27 cellular contexts compared by ENCODE assay signal in genomic region chr5:102595332-102595731, GRCh38.
"Had no signal": no experiment of that assay in that cellular context is flagged by ENCODE, and none has a peak within 500 bp of the region (broad histone marks: within the 10 kb centered on the region; RNA-seq: fewer than 3 reads in every experiment).

No MANE protein-coding gene starts in this region.

- H3K4me1 ChIP-seq: Peyer's patch, SJSA1 had no signal

- H3K27ac ChIP-seq: brain microvascular endothelial cell, cardiac muscle cell, Peyer's patch, SJSA1 had no signal

- ATAC-seq: T-helper 17 cell, WTC11 had no signal

- DNase-seq: activated CD4-positive, alpha-beta memory T cell treated with anti-CD3 and anti-CD28 coated beads for 36 hours; activated CD4-positive, alpha-beta T cell treated with anti-CD3 and anti-CD28 coated beads for 1 hour; activated CD4-positive, alpha-beta T cell treated with anti-CD3 and anti-CD28 coated beads, Interleukin-2, amount 10 ng/mL, durations not matched to agents 24 days and 14 days; activated CD8-positive, alpha-beta memory T cell treated with anti-CD3 and anti-CD28 coated beads, Interleukin-2, amount 50 U/mL, for 4 hours; activated effector memory CD4-positive, alpha-beta T cell treated with anti-CD3 and anti-CD28 coated beads, Interleukin-2, amount 50 U/mL, for 16 hours; activated naive CD4-positive, alpha-beta T cell treated with anti-CD3 and anti-CD28 coated beads, Interleukin-2, amount 10 ng/mL, durations not matched to agents 7 days and 5 days; activated naive CD8-positive, alpha-beta T cell treated with anti-CD3 and anti-CD28 coated beads for 36 hours; activated T-cell treated with anti-CD3 and anti-CD28 coated beads, Interleukin-2, amount 50 U/mL, for 72 hours; brain microvascular endothelial cell; Kasumi-1; KBM-7; MG63; NCI-H1105; NCI-H1436; NCI-H1694 treated with DMSO at 0.1 percent for 48 hours; NCI-H2029 treated with DMSO at 0.1 percent for 48 hours; NCI-H345; NCI-H510A treated with DMSO at 0.1 percent for 48 hours; NCI-H69; NK-92 treated with Interleukin-12 subunit alpha and Interleukin-12 subunit beta, amount 100 ng/mL, for 24 hours; Peyer's patch; SHP77; T-helper 17 cell; T-helper 9 cell had no signal

- H3K9me3 Mint-ChIP-seq: activated CD4-positive, alpha-beta T cell treated with anti-CD3 and anti-CD28 coated beads, Interleukin-2, amount 10 ng/mL, durations not matched to agents 24 days and 14 days; activated naive CD4-positive, alpha-beta T cell treated with anti-CD3 and anti-CD28 coated beads, Interleukin-2, amount 10 ng/mL, durations not matched to agents 7 days and 5 days had no signal

- H3K27me3 Mint-ChIP-seq: activated CD4-positive, alpha-beta memory T cell treated with anti-CD3 and anti-CD28 coated beads for 36 hours; activated naive CD4-positive, alpha-beta T cell treated with anti-CD3 and anti-CD28 coated beads, Interleukin-2, amount 10 ng/mL, durations not matched to agents 7 days and 5 days had no signal

- H3K27ac Mint-ChIP-seq: activated CD4-positive, alpha-beta memory T cell treated with anti-CD3 and anti-CD28 coated beads for 36 hours; activated CD4-positive, alpha-beta T cell treated with anti-CD3 and anti-CD28 coated beads, Interleukin-2, amount 10 ng/mL, durations not matched to agents 24 days and 14 days; activated naive CD4-positive, alpha-beta T cell treated with anti-CD3 and anti-CD28 coated beads, Interleukin-2, amount 10 ng/mL, durations not matched to agents 7 days and 5 days; activated naive CD8-positive, alpha-beta T cell treated with anti-CD3 and anti-CD28 coated beads for 36 hours; activated T-cell treated with anti-CD3 and anti-CD28 coated beads, Interleukin-2, amount 50 U/mL, for 72 hours; T-helper 17 cell; WTC11 had no signal

- H3K27me3 ChIP-seq: brain microvascular endothelial cell, cardiac muscle cell, MG63, Peyer's patch, SJSA1 had no signal

- H3K36me3 Mint-ChIP-seq: activated CD4-positive, alpha-beta memory T cell treated with anti-CD3 and anti-CD28 coated beads for 36 hours; activated naive CD4-positive, alpha-beta T cell treated with anti-CD3 and anti-CD28 coated beads, Interleukin-2, amount 10 ng/mL, durations not matched to agents 7 days and 5 days had no signal

- H3K36me3 ChIP-seq: brain microvascular endothelial cell, cardiac muscle cell, MG63, Peyer's patch, SJSA1 had no signal

- H3K4me3 ChIP-seq: cardiac muscle cell, MG63, Peyer's patch, SJSA1 had no signal

- H3K9me3 ChIP-seq: MG63, Peyer's patch, SJSA1 had no signal

- H3K4me3 Mint-ChIP-seq: activated CD4-positive, alpha-beta memory T cell treated with anti-CD3 and anti-CD28 coated beads for 36 hours; activated CD4-positive, alpha-beta T cell treated with anti-CD3 and anti-CD28 coated beads, Interleukin-2, amount 10 ng/mL, durations not matched to agents 24 days and 14 days; activated naive CD4-positive, alpha-beta T cell treated with anti-CD3 and anti-CD28 coated beads, Interleukin-2, amount 10 ng/mL, durations not matched to agents 7 days and 5 days; activated naive CD8-positive, alpha-beta T cell treated with anti-CD3 and anti-CD28 coated beads for 36 hours; T-helper 17 cell; WTC11 had no signal
